1 cellular context compared by ENCODE assay signal in genomic region chr6:36962874-36963273, GRCh38.
TF ChIP-seq lines count a peak whose summit lies in the region.

No MANE protein-coding gene starts in this region.

TF ChIP-seq in K562, 482 proteins besides CTCF, POLR2A, EP300 and RAD21 (continued from another document):
- TF ChIP-seq ZBTB40 (IDR thresholded peaks at IDR 0.05) (peak; percentile 34; the same call in 1 of the 2 replicates), ZBTB40 (CRISPR knock-in tag; IDR thresholded peaks at IDR 0.05) (no peak), TAF7 (tag; IDR thresholded peaks at IDR 0.05) (no peak), JUN (IDR thresholded peaks at IDR 0.05; ENCODE audit: borderline replicate concordance, low read depth, low read length) (no peak), JUN (CRISPR knock-in tag; IDR thresholded peaks at IDR 0.05; ENCODE audit: borderline replicate concordance) (peak; percentile 54; the same call in 1 of the 2 replicates), USF1 (CRISPR knock-in tag; IDR thresholded peaks at IDR 0.05) (0 out of 2 replicates have a peak, but pooled peaks have one; percentile 7), HNRNPLL (IDR thresholded peaks at IDR 0.05; ENCODE audit: low read depth, low read length, poor library complexity, severe bottlenecking) (no peak), CEBPB (tag; IDR thresholded peaks at IDR 0.05) (peak; percentile 98), NR1H2 (CRISPR knock-in tag; IDR thresholded peaks at IDR 0.05) (no peak), ZNF282 (CRISPR knock-in tag; IDR thresholded peaks at IDR 0.05) (no peak), CHAMP1 (IDR thresholded peaks at IDR 0.05) (no peak), RFX1 (IDR thresholded peaks at IDR 0.05) (peak; percentile 94), FOXA3 (CRISPR knock-in tag; conservative IDR thresholded peaks at IDR 0.05 in 1 of 2, IDR thresholded peaks at IDR 0.05 in 1 of 2) (0 out of 4 replicates have a peak, but pooled peaks of 1 of the 2 experiments have one; percentile 34), ZNF77 (CRISPR knock-in tag; IDR thresholded peaks at IDR 0.05) (no peak), ZNF609 (CRISPR knock-in tag; IDR thresholded peaks at IDR 0.05; ENCODE audit: borderline replicate concordance) (no peak), XRCC4 (IDR thresholded peaks at IDR 0.05; ENCODE audit: extremely low read depth, insufficient read depth, insufficient read length) (no peak), CTBP1 (IDR thresholded peaks at IDR 0.05; ENCODE audit: borderline replicate concordance) (peak; percentile 65; the same call in 1 of the 2 replicates), RCOR1 (IDR thresholded peaks at IDR 0.05; ENCODE audit: borderline replicate concordance in 1 of 2, low read depth in 2 of 2, low read length in 2 of 2) (0 out of 4 replicates have a peak, but pooled peaks of 1 of the 2 experiments have one; percentile 16), KHSRP (IDR thresholded peaks at IDR 0.05) (no peak), HDAC8 (tag; IDR thresholded peaks at IDR 0.05) (no peak), CEBPZ (IDR thresholded peaks at IDR 0.05; ENCODE audit: borderline replicate concordance, low read depth, low read length) (no peak), TAF15 (IDR thresholded peaks at IDR 0.05; ENCODE audit: low read depth, low read length) (no peak), E2F4 (CRISPR knock-in tag; IDR thresholded peaks at IDR 0.05; ENCODE audit: low read depth) (no peak), SPI1 (IDR thresholded peaks at IDR 0.05; ENCODE audit: borderline replicate concordance, low read depth, low read length) (peak; percentile 72; the same call in 1 of the 2 replicates), ZNF239 (CRISPR knock-in tag; IDR thresholded peaks at IDR 0.05) (no peak), ELF4 (CRISPR knock-in tag; IDR thresholded peaks at IDR 0.05) (no peak), ZNF717 (CRISPR knock-in tag; IDR thresholded peaks at IDR 0.05) (no peak)
